9 cellular contexts compared by ENCODE assay signal in the genomic region with DNA sequence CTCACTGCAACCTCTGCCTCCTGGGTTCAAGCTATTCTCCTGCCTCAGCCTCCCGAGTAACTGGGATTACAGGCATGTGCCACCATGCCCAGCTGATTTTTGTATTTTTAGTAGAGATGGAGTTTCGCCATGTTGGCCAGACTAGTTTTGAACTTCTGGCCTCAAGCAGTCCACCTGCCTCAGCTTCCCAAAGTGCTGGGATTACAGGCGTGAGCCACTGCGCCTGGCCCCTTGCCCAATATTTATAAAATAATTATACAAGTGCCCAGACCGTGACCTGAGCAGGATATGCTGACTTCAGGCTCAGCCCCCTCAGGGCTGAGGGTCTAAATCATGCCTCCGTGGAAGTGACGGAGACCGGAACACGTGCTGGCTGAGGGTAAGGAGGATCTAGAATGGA. TPM values are rescaled to one million over a fixed set of nuclear protein-coding genes. Genes with fewer than 3 reads are reported as not detected.
DNase-seq lines count a peak whose midpoint lies in the region; ATAC-seq and TF ChIP-seq lines count a peak whose summit lies in the region.
"Not testable (repeated sequence)": the region's sequence is repeated elsewhere in the genome, so short reads cannot be mapped to it uniquely, and the experiment has no call there.
"Had no signal": no experiment of that assay in that cellular context is flagged by ENCODE, and none has a peak within 500 bp of the region (broad histone marks: within the 10 kb centered on the region; RNA-seq: fewer than 3 reads in every experiment).

No MANE protein-coding gene starts in this region.

- not testable (repeated sequence) for H3K9me3 Mint-ChIP-seq in glutamatergic neuron (ENCODE audit: unreplicated experiment)

- not testable (repeated sequence) for H3K27me3 Mint-ChIP-seq in glutamatergic neuron (ENCODE audit: unreplicated experiment)

- not testable (repeated sequence) for H3K36me3 Mint-ChIP-seq in glutamatergic neuron (ENCODE audit: unreplicated experiment)

- peak overlapping the region; percentile 53 for H3K27ac Mint-ChIP-seq in glutamatergic neuron (ENCODE audit: unreplicated experiment)

- H3K4me3 Mint-ChIP-seq in glutamatergic neuron (ENCODE audit: unreplicated experiment), result not testable (repeated sequence)

- not testable (repeated sequence) for TF ChIP-seq CTCF in glutamatergic neuron (IDR thresholded peaks at IDR 0.05; ENCODE audit: partially characterized antibody, unreplicated experiment); omental fat pad (IDR thresholded peaks at IDR 0.05)

- ATAC-seq in omental fat pad (ENCODE audit: low FRiP score), result peak; percentile 23

- not testable (repeated sequence) for H3K4me1 Mint-ChIP-seq in glutamatergic neuron (ENCODE audit: low read depth, unreplicated experiment)

- not testable (repeated sequence) for DNase-seq in glutamatergic neuron; omental fat pad (ENCODE audit: low spot score)
- DNase-seq in islet precursor cell (peak; percentile 11), mesenteric fat pad (ENCODE audit: low spot score) (peak; percentile 68)

RNA-seq across cellular contexts. Expression of a gene that starts 48.2 kb away (rescaled TPM):
- not detected for total RNA-seq in glutamatergic neuron (ENCODE audit: unreplicated experiment)
- total RNA-seq in mesenteric fat pad, result 0.19 TPM
- total RNA-seq in omental fat pad, result under 1 TPM in 1 of 4 donors, not detected in 3; 0.19 TPM
- total RNA-seq: A673; Caco-2; Calu3; CD4-positive, alpha-beta T cell; CD8-positive, alpha-beta T cell had no signal

RNA-seq across cellular contexts. Expression of a gene that starts 51.2 kb away (rescaled TPM):
- total RNA-seq in glutamatergic neuron (ENCODE audit: unreplicated experiment) (10.7 TPM), mesenteric fat pad (4.2 TPM), omental fat pad (1 to 10 TPM; 1.6 to 6.8 (median 3.7) TPM)

RNA-seq across cellular contexts. Expression of a gene that starts 51.6 kb away (rescaled TPM):
- 309 TPM for total RNA-seq in glutamatergic neuron (ENCODE audit: unreplicated experiment)
- 364 TPM for total RNA-seq in mesenteric fat pad
- total RNA-seq in omental fat pad, result 100 to 1,000 TPM; 231 to 408 (median 355) TPM
